ENCODE assay signal across 7 cellular contexts in genomic region chr12:86059042-86059441, GRCh38.
DNase-seq lines count a peak whose midpoint lies in the region; ATAC-seq and TF ChIP-seq lines count a peak whose summit lies in the region.
"Not testable (repeated sequence)": the region's sequence is repeated elsewhere in the genome, so short reads cannot be mapped to it uniquely, and the experiment has no call there.

No MANE protein-coding gene starts in this region.

- H3K27ac ChIP-seq in thyroid gland = peak overlapping the region; percentile 74 to 84 (median 81)

- not testable (repeated sequence) for ATAC-seq in Right ventricle myocardium inferior

- H3K4me1 ChIP-seq in thyroid gland = peaks cover 17 to 27% of the 10 kb centered on the region in 2 donors

- H3K4me3 Mint-ChIP-seq in chondrocyte (ENCODE audit: unreplicated experiment) = not testable (repeated sequence)

- peak in 1 of 2 donors; percentile 40 for TF ChIP-seq POLR2A in thyroid gland (IDR thresholded peaks at IDR 0.05)

- not testable (repeated sequence) for H3K27me3 ChIP-seq in thyroid gland

- not testable (repeated sequence) for H3K4me1 Mint-ChIP-seq in chondrocyte (ENCODE audit: low read depth)

- DNase-seq in chondrocyte (ENCODE audit: low spot score) = not testable (repeated sequence)
- DNase-seq in Right ventricle myocardium inferior (ENCODE audit: missing footprints) (peak; percentile 52), kidney glomerular epithelial cell (lab: John Stamatoyannopoulos, UW) (peak; percentile 16), kidney tubule cell (ENCODE audit: low spot score) (peak; percentile 22), left kidney (ENCODE audit: low read depth, low spot score) (peak; percentile 58), renal cortical epithelial cell (ENCODE audit: low read depth) (peak; percentile 8), thyroid gland (peak; percentile 70 to 73)

- H3K27ac Mint-ChIP-seq in chondrocyte (ENCODE audit: unreplicated experiment) = peak overlapping the region; percentile 37

- intact Hi-C loops in Right ventricle myocardium inferior (cut with DNase I); thyroid gland (cut with DNase I): not testable (repeated sequence)

- WGBS in thyroid gland, 2 donors = 37 to 44% methylated on average over 4 of the region's 4 CpGs

- not testable (repeated sequence) for H3K4me3 ChIP-seq in thyroid gland (replicated peaks in 1 of 3)

- H3K9me3 ChIP-seq in thyroid gland = not testable (repeated sequence)

- H3K36me3 ChIP-seq in thyroid gland = not testable (repeated sequence)

- H3K9me3 Mint-ChIP-seq in chondrocyte (ENCODE audit: low read depth) = peaks cover 17% of the 10 kb centered on the region

- H3K27me3 Mint-ChIP-seq in chondrocyte (ENCODE audit: low read depth) = not testable (repeated sequence)

- TF ChIP-seq CTCF in chondrocyte (IDR thresholded peaks at IDR 0.05); thyroid gland (IDR thresholded peaks at IDR 0.05): not testable (repeated sequence)

- not testable (repeated sequence) for H3K36me3 Mint-ChIP-seq in chondrocyte (ENCODE audit: low read depth)
